19 cellular contexts compared by ENCODE assay signal in genomic region chr3:111794701-111795100, GRCh38.
"Had no signal": no experiment of that assay in that cellular context is flagged by ENCODE, and none has a peak within 500 bp of the region (broad histone marks: within the 10 kb centered on the region; RNA-seq: fewer than 3 reads in every experiment).

No MANE protein-coding gene starts in this region.

- H3K9me3 Mint-ChIP-seq: activated CD4-positive, alpha-beta memory T cell treated with anti-CD3 and anti-CD28 coated beads, Interleukin-2, amount 10 ng/mL, durations not matched to agents 7 days and 5 days; activated T-helper 2 cell treated with anti-CD3 and anti-CD28 coated beads, Interferon-gamma antibody, Interleukin-2, Interleukin-4, amounts not matched to agents 10 μg/mL and 5 μg/mL and 100 μg/mL, durations not matched to agents 14 hours and 24 hours and 36 hours; brain; natural killer cell had no signal

- H3K36me3 ChIP-seq: colonic mucosa, lower lobe of right lung, spleen, thoracic aorta, upper lobe of left lung had no signal

- DNase-seq: activated CD4-positive, alpha-beta memory T cell treated with anti-CD3 and anti-CD28 coated beads, Interleukin-2, amount 10 ng/mL, durations not matched to agents 7 days and 5 days; activated CD4-positive, alpha-beta T cell treated with anti-CD3 and anti-CD28 coated beads for 48 hours; activated CD4-positive, CD25-positive, alpha-beta regulatory T cell; activated naive CD4-positive, alpha-beta T cell treated with anti-CD3 and anti-CD28 coated beads for 36 hours; activated T-cell treated with anti-CD3 and anti-CD28 coated beads, Interleukin-2, amount 50 U/mL, for 1 hour; anterior cingulate cortex; colonic mucosa; hippocampal formation; left colon; lower lobe of right lung; natural killer cell; spleen; stimulated activated CD4-positive, alpha-beta T cell treated with anti-CD3 and anti-CD28 coated beads, Interleukin-4, amount 100 ng/mL, for 4 hours; stimulated activated naive B cell treated with anti-CD40 and anti-IgM and Interleukin-4, amounts not matched to agents 10 μg/mL and 1 μg/mL and 100 μg/mL, for 72 hours; upper lobe of left lung had no signal

- H3K27me3 ChIP-seq: colonic mucosa, spleen, upper lobe of left lung had no signal

- H3K4me1 ChIP-seq: colonic mucosa, lower lobe of right lung, spleen, upper lobe of left lung had no signal

- H3K4me3 Mint-ChIP-seq: activated CD4-positive, alpha-beta memory T cell treated with anti-CD3 and anti-CD28 coated beads, Interleukin-2, amount 10 ng/mL, durations not matched to agents 7 days and 5 days; activated naive CD4-positive, alpha-beta T cell treated with anti-CD3 and anti-CD28 coated beads for 36 hours; brain; central memory CD8-positive, alpha-beta T cell; natural killer cell; stimulated activated naive B cell treated with anti-CD40 and anti-IgM and Interleukin-4, amounts not matched to agents 10 μg/mL and 1 μg/mL and 100 μg/mL, for 72 hours had no signal

- H3K36me3 Mint-ChIP-seq: brain, natural killer cell had no signal

- H3K27ac ChIP-seq: colonic mucosa, lower lobe of right lung, spleen, thoracic aorta, upper lobe of left lung had no signal

- H3K27me3 Mint-ChIP-seq: activated CD4-positive, alpha-beta memory T cell treated with anti-CD3 and anti-CD28 coated beads, Interleukin-2, amount 10 ng/mL, durations not matched to agents 7 days and 5 days; brain; central memory CD8-positive, alpha-beta T cell; stimulated activated naive B cell treated with anti-CD40 and anti-IgM and Interleukin-4, amounts not matched to agents 10 μg/mL and 1 μg/mL and 100 μg/mL, for 72 hours had no signal

- ATAC-seq: left colon; natural killer cell; stimulated activated naive B cell treated with anti-CD40 and anti-IgM and Interleukin-4, amounts not matched to agents 10 μg/mL and 1 μg/mL and 100 μg/mL, for 72 hours had no signal

- H3K4me3 ChIP-seq: colonic mucosa, lower lobe of right lung, spleen, thoracic aorta, upper lobe of left lung had no signal

- H3K27ac Mint-ChIP-seq: activated CD4-positive, alpha-beta memory T cell treated with anti-CD3 and anti-CD28 coated beads, Interleukin-2, amount 10 ng/mL, durations not matched to agents 7 days and 5 days; activated naive CD4-positive, alpha-beta T cell treated with anti-CD3 and anti-CD28 coated beads for 36 hours; activated T-helper 2 cell treated with anti-CD3 and anti-CD28 coated beads, Interferon-gamma antibody, Interleukin-2, Interleukin-4, amounts not matched to agents 10 μg/mL and 5 μg/mL and 100 μg/mL, durations not matched to agents 14 hours and 24 hours and 36 hours; brain; natural killer cell; stimulated activated naive B cell treated with anti-CD40 and anti-IgM and Interleukin-4, amounts not matched to agents 10 μg/mL and 1 μg/mL and 100 μg/mL, for 72 hours had no signal

- H3K4me1 Mint-ChIP-seq: activated CD4-positive, alpha-beta memory T cell treated with anti-CD3 and anti-CD28 coated beads, Interleukin-2, amount 10 ng/mL, durations not matched to agents 7 days and 5 days; central memory CD8-positive, alpha-beta T cell; natural killer cell had no signal

- H3K9me3 ChIP-seq: colonic mucosa, lower lobe of right lung, spleen, thoracic aorta, upper lobe of left lung had no signal
